34 cellular contexts compared by ENCODE assay signal in genomic region chr7:99543916-99544315, GRCh38. TPM values are rescaled to one million over a fixed set of nuclear protein-coding genes. Genes with fewer than 3 reads are reported as not detected.
"Had no signal": no experiment of that assay in that cellular context is flagged by ENCODE, and none has a peak within 500 bp of the region (broad histone marks: within the 10 kb centered on the region; RNA-seq: fewer than 3 reads in every experiment).

No MANE protein-coding gene starts in this region.

- H3K4me1 ChIP-seq: adrenal gland, body of pancreas, breast epithelium had no signal

- FAIRE-seq: astrocyte, TTC549 had no signal

- H3K4me3 ChIP-seq: adrenal gland, body of pancreas, breast epithelium had no signal

- H3K27me3 ChIP-seq: adrenal gland, body of pancreas, brain microvascular endothelial cell, breast epithelium had no signal

- DNase-seq: activated B cell treated with CpG ODN at 0.5 μM for 24 hours; activated CD4-positive, alpha-beta memory T cell treated with anti-CD3 and anti-CD28 coated beads for 36 hours; activated CD4-positive, alpha-beta T cell treated with anti-CD3 and anti-CD28 coated beads for 4 hours; activated CD4-positive, alpha-beta T cell treated with anti-CD3 and anti-CD28 coated beads, Interleukin-2, amount 10 ng/mL, durations not matched to agents 24 days and 14 days; activated CD4-positive, alpha-beta T cell treated with anti-CD3 and anti-CD28 coated beads, Interleukin-2, amount 50 U/mL, for 1 hour; activated CD4-positive, alpha-beta T cell treated with anti-CD3 and anti-CD28 coated beads, Interleukin-2, amount 50 U/mL, for 4 hours; activated CD4-positive, CD25-positive, alpha-beta regulatory T cell treated with anti-CD3 and anti-CD28 coated beads, Interleukin-2, amount 50 U/mL, for 72 hours; activated CD8-positive, alpha-beta memory T cell treated with anti-CD3 and anti-CD28 coated beads, Interleukin-2, amount 50 U/mL, for 4 hours; activated CD8-positive, alpha-beta T cell treated with anti-CD3 and anti-CD28 coated beads for 36 hours; activated effector memory CD4-positive, alpha-beta T cell treated with anti-CD3 and anti-CD28 coated beads, Interleukin-2, amount 50 U/mL, for 16 hours; activated gamma-delta T cell treated with Interleukin-2 at 50 U/mL for 16 hours; activated naive CD4-positive, alpha-beta T cell; activated naive CD4-positive, alpha-beta T cell treated with anti-CD3 and anti-CD28 coated beads for 36 hours; activated naive CD4-positive, alpha-beta T cell treated with anti-CD3 and anti-CD28 coated beads, Interleukin-2, amount 50 U/mL, for 16 hours; activated naive CD8-positive, alpha-beta T cell treated with anti-CD3 and anti-CD28 coated beads for 36 hours; activated T-cell treated with anti-CD3 and anti-CD28 coated beads for 4 hours; activated T-cell treated with anti-CD3 and anti-CD28 coated beads, Interleukin-2, amount 50 U/mL, for 1 hour; activated T-cell treated with anti-CD3 and anti-CD28 coated beads, Interleukin-2, amount 50 U/mL, for 4 hours; activated T-cell treated with anti-CD3 and anti-CD28 coated beads, Interleukin-2, amount 50 U/mL, for 72 hours; adrenal gland; amniotic stem cell; aorta; body of pancreas; brain microvascular endothelial cell; central memory CD4-positive, alpha-beta T cell; T-helper 2 cell; T-helper 9 cell had no signal

- ATAC-seq: activated CD8-positive, alpha-beta T cell treated with anti-CD3 and anti-CD28 coated beads for 36 hours; activated naive CD4-positive, alpha-beta T cell treated with anti-CD3 and anti-CD28 coated beads, Interleukin-2, amount 50 U/mL, for 72 hours; activated T-cell treated with anti-CD3 and anti-CD28 coated beads, Interleukin-2, amount 50 U/mL, for 4 hours; activated T-cell treated with anti-CD3 and anti-CD28 coated beads, Interleukin-2, amount 50 U/mL, for 72 hours; activated T-helper 17 cell treated with anti-CD3 and anti-CD28 coated beads, Interleukin-2, amount 50 U/mL, for 72 hours; body of pancreas had no signal

- H3K36me3 ChIP-seq: adrenal gland, breast epithelium had no signal

- H3K27ac ChIP-seq: adrenal gland, body of pancreas, brain microvascular endothelial cell, breast epithelium, VCaP had no signal

RNA-seq across cellular contexts. Expression of gene TMEM225B, which starts 54.2 kb away (rescaled TPM):
- total RNA-seq: cardiac septum had no signal
